In genomic region chr6:53961679-53962370, GRCh38 we compare ENCODE assay signal across 1 cellular context.
TF ChIP-seq lines count a peak whose summit lies in the region.

No MANE protein-coding gene starts in this region.

TF ChIP-seq in WTC11, 78 proteins besides CTCF, POLR2A, EP300 and RAD21 (continued from another document):
- no peak for TF ChIP-seq ZNF532 (CRISPR knock-in tag; IDR thresholded peaks at IDR 0.05; ENCODE audit: borderline replicate concordance)
